ENCODE assay signal across 8 cellular contexts in genomic region chr13:51221674-51222509, GRCh38. TPM values are rescaled to one million over a fixed set of nuclear protein-coding genes. Genes with fewer than 3 reads are reported as not detected.
A peak's percentile ranks its signal among the peaks of the same experiment; 100 is the strongest.
DNase-seq lines count a peak whose midpoint lies in the region; ATAC-seq and TF ChIP-seq lines count a peak whose summit lies in the region.

TSS of gene FAM124A (plus strand) at chr13:51222398. CDS start at chr13:51222502, 104 bp downstream.

- peak within 1 kb of the TSS; percentile 92 for H2AFZ ChIP-seq in Loucy (ENCODE audit: low read length)

- peaks cover 25% of the 10 kb centered on the region for H3K27me3 ChIP-seq in DOHH2 (ENCODE audit: control insufficient read depth, low read length)
- H3K27me3 ChIP-seq in Loucy (ENCODE audit: insufficient read depth, low read length, poor library complexity, severe bottlenecking): peaks cover 24% of the 10 kb centered on the region

- no peaks in the 10 kb centered on the region for H3K9me3 Mint-ChIP-seq in activated CD4-positive, alpha-beta T cell treated with anti-CD3 and anti-CD28 coated beads, Interleukin-2, amount 10 ng/mL, durations not matched to agents 7 days and 5 days
- H3K9me3 Mint-ChIP-seq in effector memory CD8-positive, alpha-beta T cell: no peaks in the 10 kb centered on the region
- H3K9me3 Mint-ChIP-seq in memory B cell: no peaks in the 10 kb centered on the region

- H3K4me1 Mint-ChIP-seq in activated CD4-positive, alpha-beta T cell treated with anti-CD3 and anti-CD28 coated beads, Interleukin-2, amount 10 ng/mL, durations not matched to agents 7 days and 5 days: peaks cover 6% of the 10 kb centered on the region
- H3K4me1 Mint-ChIP-seq in effector memory CD8-positive, alpha-beta T cell (ENCODE audit: low read depth in 2 of 2): no peaks in the 10 kb centered on the region
- H3K4me1 Mint-ChIP-seq in memory B cell: no peaks in the 10 kb centered on the region

- H3K4me2 ChIP-seq in DOHH2 (ENCODE audit: low read length) (peak within 1 kb of the TSS; percentile 69), Loucy (ENCODE audit: low read depth, low read length, poor library complexity, severe bottlenecking) (peak within 1 kb of the TSS; percentile 91)

- H3K4me1 ChIP-seq in DOHH2 (ENCODE audit: control insufficient read depth, low read length) (peaks cover 4% of the 10 kb centered on the region), Loucy (ENCODE audit: insufficient read depth, low read length, poor library complexity, severe bottlenecking) (peaks cover 4% of the 10 kb centered on the region)

- no peaks in the 10 kb centered on the region for H4K20me1 ChIP-seq in DOHH2 (ENCODE audit: control insufficient read depth, insufficient read depth, low read depth, low read length)
- no peaks in the 10 kb centered on the region for H4K20me1 ChIP-seq in Loucy (ENCODE audit: insufficient read depth, low read length, poor library complexity, severe bottlenecking)

- peak; percentile 71 for ATAC-seq in GM21737 (IDR thresholded peaks at IDR 0.05; ENCODE audit: unreplicated experiment)
- peak; percentile 76 for ATAC-seq in effector memory CD8-positive, alpha-beta T cell (replicated peaks)
- ATAC-seq in memory B cell (ENCODE audit: low read depth): peak; percentile 88

- POLR2A ChIA-PET in activated CD4-positive, alpha-beta T cell treated with anti-CD3 and anti-CD28 coated beads, Interleukin-2, amount 10 ng/mL, durations not matched to agents 7 days and 5 days (lab: Charles Lee): no interaction called here

- H3F3A ChIP-seq in DOHH2 (ENCODE audit: control insufficient read depth, insufficient read depth) (no peaks in the 10 kb centered on the region), Loucy (ENCODE audit: low read depth) (no peaks in the 10 kb centered on the region)

- peak within 1 kb of the TSS; percentile 44 for H3K9ac ChIP-seq in Loucy (ENCODE audit: low read depth, low read length, poor library complexity, severe bottlenecking)

- peak within 1 kb of the TSS; percentile 68 for H3K4me3 ChIP-seq in DOHH2 (ENCODE audit: low read length)
- peak within 1 kb of the TSS; percentile 77 for H3K4me3 ChIP-seq in Loucy (ENCODE audit: low read length, poor library complexity, severe bottlenecking)

- no peaks in the 10 kb centered on the region for H3K36me3 ChIP-seq in DOHH2 (ENCODE audit: control insufficient read depth, low read length)
- no peaks in the 10 kb centered on the region for H3K36me3 ChIP-seq in Loucy (ENCODE audit: insufficient read depth, low read length)

- no peaks in the 10 kb centered on the region for H3K36me3 Mint-ChIP-seq in activated CD4-positive, alpha-beta T cell treated with anti-CD3 and anti-CD28 coated beads, Interleukin-2, amount 10 ng/mL, durations not matched to agents 7 days and 5 days (ENCODE audit: low read depth)
- H3K36me3 Mint-ChIP-seq in effector memory CD8-positive, alpha-beta T cell (ENCODE audit: insufficient read depth): no peaks in the 10 kb centered on the region
- H3K36me3 Mint-ChIP-seq in memory B cell: no peaks in the 10 kb centered on the region

- H3K9me2 ChIP-seq in DOHH2 (replicated peaks; ENCODE audit: control insufficient read depth, low read length) (no peaks in the 10 kb centered on the region), Loucy (replicated peaks; ENCODE audit: low read depth, low read length) (no peaks in the 10 kb centered on the region)

- CTCF ChIA-PET in activated CD4-positive, alpha-beta T cell treated with anti-CD3 and anti-CD28 coated beads, Interleukin-2, amount 10 ng/mL, durations not matched to agents 7 days and 5 days (lab: Charles Lee): interaction anchor here (0.8 to 1.6 kb wide), 3 partner anchors 9 to 16 kb away, joined by 4 to 6 read pairs (median 4); no protein-coding TSS in a partner anchor

- no peaks in the 10 kb centered on the region for H3K9me3 ChIP-seq in DOHH2 (ENCODE audit: control insufficient read depth, insufficient read depth, low read length)
- H3K9me3 ChIP-seq in Loucy (ENCODE audit: insufficient read depth, low read depth, low read length): no peaks in the 10 kb centered on the region

- peak; percentile 34 for DNase-seq in activated CD4-positive, alpha-beta T cell treated with anti-CD3 and anti-CD28 coated beads, Interleukin-2, amount 10 ng/mL, durations not matched to agents 7 days and 5 days
- peak in 1 of 3 experiments; percentile 14 for DNase-seq in effector memory CD8-positive, alpha-beta T cell
- peak; percentile 36 to 57 for DNase-seq in memory B cell (ENCODE audit: low spot score in 2 of 2)
- DNase-seq in stimulated activated CD8-positive, alpha-beta memory T cell treated with anti-CD3 and anti-CD28 coated beads, Interleukin-2, amount 100 ng/mL, for 48 hours (ENCODE audit: low read depth in 2 of 2): peak; percentile 29 to 40
- no peak for DNase-seq in OCI-M2 (lab: John Stamatoyannopoulos, UW; ENCODE audit: unreplicated experiment)

- H3K4me3 Mint-ChIP-seq in activated CD4-positive, alpha-beta T cell treated with anti-CD3 and anti-CD28 coated beads, Interleukin-2, amount 10 ng/mL, durations not matched to agents 7 days and 5 days: peak within 1 kb of the TSS; percentile 69
- H3K4me3 Mint-ChIP-seq in effector memory CD8-positive, alpha-beta T cell: peak within 1 kb of the TSS; percentile 60 to 71
- peak within 1 kb of the TSS; percentile 65 for H3K4me3 Mint-ChIP-seq in memory B cell

- H3K27me3 Mint-ChIP-seq in activated CD4-positive, alpha-beta T cell treated with anti-CD3 and anti-CD28 coated beads, Interleukin-2, amount 10 ng/mL, durations not matched to agents 7 days and 5 days: peaks cover 60% of the 10 kb centered on the region
- peaks cover 72 to 76% of the 10 kb centered on the region in 2 donors for H3K27me3 Mint-ChIP-seq in effector memory CD8-positive, alpha-beta T cell
- peaks cover 15% of the 10 kb centered on the region for H3K27me3 Mint-ChIP-seq in memory B cell

- H3K27ac Mint-ChIP-seq in activated CD4-positive, alpha-beta T cell treated with anti-CD3 and anti-CD28 coated beads, Interleukin-2, amount 10 ng/mL, durations not matched to agents 7 days and 5 days: no peak within 1 kb of the TSS
- no peak within 1 kb of the TSS for H3K27ac Mint-ChIP-seq in effector memory CD8-positive, alpha-beta T cell
- no peak within 1 kb of the TSS for H3K27ac Mint-ChIP-seq in memory B cell

- TF ChIP-seq CTCF in DOHH2 (IDR thresholded peaks at IDR 0.05; ENCODE audit: low read depth, low read length, poor library complexity, severe bottlenecking): no peak
- TF ChIP-seq CTCF in Loucy (conservative IDR thresholded peaks at IDR 0.05; ENCODE audit: low read length): no peak

- no peaks in the 10 kb centered on the region for H3K79me2 ChIP-seq in DOHH2 (ENCODE audit: control insufficient read depth, low read length)
- no peaks in the 10 kb centered on the region for H3K79me2 ChIP-seq in Loucy (ENCODE audit: insufficient read depth, low read length)

- H3K27ac ChIP-seq in DOHH2 (ENCODE audit: low read depth, low read length): no peak within 1 kb of the TSS

RNA-seq across cellular contexts. Expression of gene FAM124A, which starts in this region (rescaled TPM):
- total RNA-seq in activated CD4-positive, alpha-beta T cell treated with anti-CD3 and anti-CD28 coated beads, Interleukin-2, amount 10 ng/mL, durations not matched to agents 7 days and 5 days: not detected

Comparison
In these comparisons a context has a peak if more than half of its experiments do, and no peak if none do; other contexts are left out.
1. Peak in DNase-seq in activated CD4-positive, alpha-beta T cell treated with anti-CD3 and anti-CD28 coated beads, Interleukin-2, amount 10 ng/mL, durations not matched to agents 7 days and 5 days; RNA of the gene not detected or under 1 TPM.